Comparison of ENCODE assay signal across 9 cellular contexts in genomic region chr5:109485030-109485429, GRCh38.
A peak's percentile ranks its signal among the peaks of the same experiment; 100 is the strongest.
DNase-seq lines count a peak whose midpoint lies in the region; TF ChIP-seq lines count a peak whose summit lies in the region.
"Had no signal": no experiment of that assay in that cellular context is flagged by ENCODE, and none has a peak within 500 bp of the region (broad histone marks: within the 10 kb centered on the region; RNA-seq: fewer than 3 reads in every experiment).

No MANE protein-coding gene starts in this region.

- 61% methylated on average over 8 of the region's 8 CpGs for WGBS in smooth muscle cell (ENCODE audit: low lambda C conversion rate)

- no peak for TF ChIP-seq POLR2A in breast epithelium (IDR thresholded peaks at IDR 0.05)

- DNase-seq in COLO668 (lab: John Stamatoyannopoulos, UW; ENCODE audit: unreplicated experiment) (peak; percentile 84), NCI-H1694 treated with DMSO at 0.1 percent for 48 hours (lab: John Stamatoyannopoulos, UW) (peak; percentile 5), breast epithelium (ENCODE audit: low spot score in 2 of 2) (peak; percentile 45 to 65), lung microvascular endothelial cell (ENCODE audit: low read depth in 2 of 2) (peak; percentile 74 to 92), smooth muscle cell (lab: John Stamatoyannopoulos, UW; ENCODE audit: unreplicated experiment) (no peak), NCI-H526 treated with DMSO at 0.1 percent for 48 hours (lab: John Stamatoyannopoulos, UW) (no peak)
- DNase-seq in activated CD4-positive, alpha-beta T cell treated with anti-CD3 and anti-CD28 coated beads for 4 hours: no peak
- DNase-seq in activated T-cell treated with anti-CD3 and anti-CD28 coated beads, Interleukin-2, amount 50 U/mL, for 48 hours: no peak
- DNase-seq: CD4-positive, CD25-positive, alpha-beta regulatory T cell had no signal

- H2AFZ ChIP-seq in smooth muscle cell (ENCODE audit: low read depth): no peak overlapping the region

- H3F3A ChIP-seq in smooth muscle cell (ENCODE audit: low read depth): no peaks in the 10 kb centered on the region

- H3K9me3 ChIP-seq in breast epithelium (no peaks in the 10 kb centered on the region), smooth muscle cell (replicated peaks; ENCODE audit: low read depth) (no peaks in the 10 kb centered on the region)

- no peak overlapping the region for H3K4me3 ChIP-seq in breast epithelium
- no peak overlapping the region for H3K4me3 ChIP-seq in smooth muscle cell

- H4K20me1 ChIP-seq in smooth muscle cell (ENCODE audit: low read depth): no peaks in the 10 kb centered on the region

- intact Hi-C loops in breast epithelium (cut with DNase I; ENCODE audit: low total_unique reads): no loop called here

- H3K4me1 ChIP-seq in breast epithelium (no peaks in the 10 kb centered on the region), smooth muscle cell (ENCODE audit: low read depth) (no peaks in the 10 kb centered on the region)

- H3K27me3 ChIP-seq in breast epithelium (no peaks in the 10 kb centered on the region), smooth muscle cell (ENCODE audit: low read depth) (no peaks in the 10 kb centered on the region)

- no peak overlapping the region for H3K4me2 ChIP-seq in smooth muscle cell

- TF ChIP-seq CTCF in breast epithelium (IDR thresholded peaks at IDR 0.05): no peak
- no peak for TF ChIP-seq CTCF in smooth muscle cell (IDR thresholded peaks at IDR 0.05; ENCODE audit: borderline replicate concordance, insufficient read depth, poor library complexity, severe bottlenecking)

- H3K36me3 ChIP-seq in breast epithelium: no peaks in the 10 kb centered on the region
- no peaks in the 10 kb centered on the region for H3K36me3 ChIP-seq in smooth muscle cell (ENCODE audit: low read depth)

- H3K79me2 ChIP-seq in smooth muscle cell (ENCODE audit: low read depth): no peaks in the 10 kb centered on the region

- no peak overlapping the region for H3K27ac ChIP-seq in breast epithelium
- H3K27ac ChIP-seq in smooth muscle cell (ENCODE audit: low read depth): no peak overlapping the region

- H3K9ac ChIP-seq in smooth muscle cell (ENCODE audit: low read depth): no peak overlapping the region

Comparison
In these comparisons a context has a peak if more than half of its experiments do, and no peak if none do; other contexts are left out.
1. DNase-seq: peak in COLO668 (single experiment), NCI-H1694 treated with DMSO at 0.1 percent for 48 hours (single experiment), breast epithelium (2 of 2) and lung microvascular endothelial cell (2 of 2); none in activated CD4-positive, alpha-beta T cell treated with anti-CD3 and anti-CD28 coated beads for 4 hours (0 of 2), activated T-cell treated with anti-CD3 and anti-CD28 coated beads, Interleukin-2, amount 50 U/mL, for 48 hours (0 of 2), smooth muscle cell (single experiment) and NCI-H526 treated with DMSO at 0.1 percent for 48 hours (single experiment).